ENCODE assay signal across 17 cellular contexts in the genomic region with DNA sequence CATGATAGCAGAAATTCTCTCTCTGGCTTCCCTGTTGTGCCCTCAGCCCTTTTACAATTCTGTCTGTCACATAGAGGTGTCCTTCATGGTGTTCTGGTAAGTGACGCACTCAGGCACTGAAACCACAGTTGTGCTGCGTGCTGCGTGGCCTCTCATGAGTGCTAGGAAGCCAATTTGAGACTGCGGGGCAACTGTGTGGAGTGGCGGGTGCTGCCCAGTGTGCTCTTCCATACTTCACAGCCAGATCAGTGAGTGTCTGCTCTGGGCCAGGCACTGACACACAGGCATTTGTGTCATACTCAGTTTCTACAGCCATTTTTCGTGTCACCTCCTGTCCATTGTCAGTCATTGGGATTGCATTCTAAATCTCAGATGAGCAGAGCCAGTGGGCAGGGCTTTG.
A peak's percentile ranks its signal among the peaks of the same experiment; 100 is the strongest.
DNase-seq lines count a peak whose midpoint lies in the region; FAIRE-seq and TF ChIP-seq lines count a peak whose summit lies in the region.
"Had no signal": no experiment of that assay in that cellular context is flagged by ENCODE, and none has a peak within 500 bp of the region (broad histone marks: within the 10 kb centered on the region; RNA-seq: fewer than 3 reads in every experiment).

No MANE protein-coding gene starts in this region.

- H3K9ac ChIP-seq in HUES6 (ENCODE audit: low read length) (peak overlapping the region; percentile 14), H1 (replicated peaks in 1 of 4; ENCODE audit: extremely low read depth in 1 of 4, low read depth in 3 of 4, low read length in 3 of 4) (peak overlapping the region in 2 of 4 experiments; percentile 29 to 35; a peak in 2 of 7 replicates)

- no peak for TF ChIP-seq EP300 in H1 (IDR thresholded peaks at IDR 0.05; ENCODE audit: borderline replicate concordance in 1 of 2, low read depth in 2 of 2, low read length in 2 of 2)

- H3K4ac ChIP-seq in H1 (replicated peaks; ENCODE audit: insufficient read length, low read depth, low read length) = peak overlapping the region; percentile 10

- FAIRE-seq in H1 (lab: Jason Lieb, UNC) = no peak
- FAIRE-seq: H54 had no signal

- 87% methylated on average over 5 of the region's 6 CpGs; no CpG with 5 or more reads in 1 of the 2 experiments for WGBS in H1 (ENCODE audit: extremely low coverage in 1 of 2, insufficient coverage in 1 of 2, insufficient read length in 1 of 2, insufficient replicate concordance in 2 of 2, low coverage in 1 of 2, low lambda C conversion rate in 2 of 2, missing lambda C conversion rate in 1 of 2), 2 experiments
- 94 to 98% (median 95%) methylated on average over 6 of the region's 6 CpGs for WGBS in spleen, 5 donors

- H3K27ac ChIP-seq in HUES6 (ENCODE audit: low read depth, low read length) (peak overlapping the region; percentile 37; the same call in 1 of the 2 replicates), H1 (ENCODE audit: low read depth, low read length) (peak overlapping the region; percentile 85), spleen (no peak overlapping the region), uterus (no peak overlapping the region)
- H3K27ac ChIP-seq: foreskin keratinocyte, right lobe of liver had no signal

- H2AFZ ChIP-seq in H1 (ENCODE audit: low read length) = no peak overlapping the region

- TF ChIP-seq POLR2A in H1 (IDR thresholded peaks at IDR 0.05; ENCODE audit: control extremely low read depth in 1 of 2, low read depth in 2 of 2, low read length in 2 of 2) = no peak
- no peak for TF ChIP-seq POLR2A in spleen (IDR thresholded peaks at IDR 0.05)
- TF ChIP-seq POLR2A in uterus (IDR thresholded peaks at IDR 0.05) = no peak

- peak overlapping the region in 1 of 2 experiments; percentile 50; a peak in 3 of 4 replicates for H3K4me2 ChIP-seq in H1 (ENCODE audit: insufficient read depth in 1 of 2, low read depth in 2 of 2, low read length in 2 of 2)

- no peak overlapping the region for H3K14ac ChIP-seq in H1 (ENCODE audit: insufficient read length)

- no peaks in the 10 kb centered on the region for H3K79me1 ChIP-seq in H1 (ENCODE audit: low read depth, low read length)

- peaks cover 0 to 2% of the 10 kb centered on the region in 2 experiments for H4K20me1 ChIP-seq in H1 (replicated peaks in 1 of 2; ENCODE audit: control insufficient read depth in 1 of 2, insufficient read depth in 2 of 2, low read length in 2 of 2)

- CTCF ChIA-PET in H1 (lab: Charles Lee; ENCODE audit: partially characterized antibody) = interaction anchor here (0.8 to 8.2 kb wide), 3 partner anchors 26 to 97 kb away, joined by 3 to 53 read pairs (median 14); no protein-coding TSS in a partner anchor

- H2BK5ac ChIP-seq in H1 (ENCODE audit: low read depth, low read length) = peak overlapping the region; percentile 99

- DNase-seq in H1 (ENCODE audit: low read depth in 1 of 2, low spot score in 2 of 2) (peak in 1 of 2 experiments; percentile 33), islet precursor cell (peak; percentile 47), spleen (peak; percentile 19), NOMO-1 (lab: John Stamatoyannopoulos, UW; ENCODE audit: unreplicated experiment in 2 of 2) (no peak), NCI-H226 (no peak), uterus (no peak)
- DNase-seq: activated CD4-positive, CD25-positive, alpha-beta regulatory T cell treated with anti-CD3 and anti-CD28 coated beads, Interleukin-2, amount 50 U/mL, for 72 hours; aorta; CD4-positive, CD25-positive, alpha-beta regulatory T cell; foreskin keratinocyte; hippocampal formation; mammary epithelial cell; NCI-H1694 treated with DMSO at 0.1 percent for 48 hours; NCI-H748 treated with DMSO at 0.1 percent for 48 hours had no signal

- H3K23me2 ChIP-seq in H1 (ENCODE audit: low read depth, low read length) = no peaks in the 10 kb centered on the region

- H3K18ac ChIP-seq in H1 (ENCODE audit: extremely low read depth, low read length) = peak overlapping the region; percentile 76

- H3K4me1 ChIP-seq in HUES6 (ENCODE audit: control insufficient read depth, insufficient read depth, low read length) = peaks cover 47% of the 10 kb centered on the region
- H3K4me1 ChIP-seq in H1 (replicated peaks in 1 of 4; ENCODE audit: control insufficient read depth in 3 of 4, insufficient read depth in 4 of 4, low read length in 3 of 4) = peaks cover 26 to 33% (median 28%) of the 10 kb centered on the region in 4 experiments
- H3K4me1 ChIP-seq in spleen = peaks cover 0 to 17% (median 0%) of the 10 kb centered on the region in 6 donors
- H3K4me1 ChIP-seq in uterus = no peaks in the 10 kb centered on the region
- H3K4me1 ChIP-seq: right lobe of liver had no signal

- H3K36me3 ChIP-seq in HUES6 (ENCODE audit: control insufficient read depth, insufficient read depth, low read length) (no peaks in the 10 kb centered on the region), H1 (ENCODE audit: control insufficient read depth in 2 of 4, insufficient read depth in 4 of 4, low read length in 3 of 4) (no peaks in the 10 kb centered on the region), spleen (peaks cover 0 to 6% (median 0%) of the 10 kb centered on the region in 6 donors), uterus (no peaks in the 10 kb centered on the region)
- H3K36me3 ChIP-seq: right lobe of liver had no signal

- no peak overlapping the region for H3K23ac ChIP-seq in H1 (ENCODE audit: insufficient read length)

- POLR2A ChIA-PET in H1 (lab: Charles Lee; ENCODE audit: partially characterized antibody) = interaction anchor here (3.1 to 4.3 kb wide), 2 partner anchors 14 to 97 kb away, joined by 14 to 17 read pairs; no protein-coding TSS in a partner anchor

- no peak overlapping the region for H4K5ac ChIP-seq in H1 (ENCODE audit: insufficient read length, low read depth, low read length)

- no peak overlapping the region for H3K56ac ChIP-seq in H1 (replicated peaks; ENCODE audit: insufficient read length, low read depth, low read length)

- H3K4me3 ChIP-seq in HUES6 (ENCODE audit: low read depth, low read length) = no peak overlapping the region
- H3K4me3 ChIP-seq in H1 (ENCODE audit: extremely low read depth in 1 of 4, insufficient read depth in 2 of 4, low read depth in 3 of 4, low read length in 4 of 4) = no peak overlapping the region
- no peak overlapping the region for H3K4me3 ChIP-seq in spleen
- no peak overlapping the region for H3K4me3 ChIP-seq in uterus
- H3K4me3 ChIP-seq: right lobe of liver had no signal

- peak overlapping the region; percentile 84 for H2AK5ac ChIP-seq in H1 (ENCODE audit: low read depth, low read length)

- peak overlapping the region; percentile 95 for H4K91ac ChIP-seq in H1 (replicated peaks; ENCODE audit: insufficient read length, low read length)

- TF ChIP-seq RAD21 in H1 (IDR thresholded peaks at IDR 0.05 in 1 of 2, conservative IDR thresholded peaks at IDR 0.05 in 1 of 2; ENCODE audit: low read depth in 2 of 2, low read length in 2 of 2) = no peak

- no peaks in the 10 kb centered on the region for H3K9me3 ChIP-seq in HUES6 (ENCODE audit: control insufficient read depth, insufficient read depth, low read depth, low read length)
- no peaks in the 10 kb centered on the region for H3K9me3 ChIP-seq in H1 (ENCODE audit: insufficient read depth in 2 of 2, low read depth in 1 of 2, low read length in 1 of 2)
- H3K9me3 ChIP-seq in spleen = no peaks in the 10 kb centered on the region
- no peaks in the 10 kb centered on the region for H3K9me3 ChIP-seq in uterus
- H3K9me3 ChIP-seq: right lobe of liver had no signal

- H3K27me3 ChIP-seq in HUES6 (ENCODE audit: control insufficient read depth, insufficient read depth, low read length) (no peaks in the 10 kb centered on the region), H1 (replicated peaks in 1 of 4; ENCODE audit: control insufficient read depth in 3 of 4, extremely low read depth in 1 of 4, insufficient read depth in 3 of 4, low read length in 3 of 4) (no peaks in the 10 kb centered on the region), spleen (replicated peaks in 1 of 7) (no peaks in the 10 kb centered on the region), uterus (no peaks in the 10 kb centered on the region)
- H3K27me3 ChIP-seq: foreskin keratinocyte, right lobe of liver had no signal

- peak overlapping the region; percentile 92 for H2BK12ac ChIP-seq in H1 (ENCODE audit: low read depth, low read length)

- H2BK20ac ChIP-seq in H1 (ENCODE audit: low read length) = peak overlapping the region; percentile 73

- peak overlapping the region; percentile 54; the same call in 1 of the 2 replicates for H2BK15ac ChIP-seq in H1 (ENCODE audit: low read length)

- H3K79me2 ChIP-seq in H1 (ENCODE audit: control insufficient read depth in 1 of 2, insufficient read depth in 2 of 2, low read length in 2 of 2) = no peaks in the 10 kb centered on the region

- H2BK120ac ChIP-seq in H1 (replicated peaks; ENCODE audit: low read depth, low read length) = no peak overlapping the region

- TF ChIP-seq CTCF in H1 (IDR thresholded peaks at IDR 0.05; ENCODE audit: control extremely low read depth in 1 of 3, insufficient read depth in 1 of 3, low read depth in 1 of 3, low read length in 3 of 3) (no peak), spleen (IDR thresholded peaks at IDR 0.05 in 8 of 11, conservative IDR thresholded peaks at IDR 0.05 in 3 of 11) (no peak), uterus (IDR thresholded peaks at IDR 0.05) (no peak)

- no peak overlapping the region for H4K8ac ChIP-seq in H1 (ENCODE audit: extremely low read depth, insufficient read depth, low read length)

- intact Hi-C loops in spleen (cut with DNase I; ENCODE audit: low total_unique reads) (no loop called here), uterus (cut with DNase I; ENCODE audit: low total_unique reads) (no loop called here)

TF ChIP-seq in H1, 55 proteins besides CTCF, POLR2A, EP300 and RAD21:
- no peak for TF ChIP-seq RBBP5 (IDR thresholded peaks at IDR 0.05; ENCODE audit: borderline replicate concordance, low read depth, low read length)
- no peak for TF ChIP-seq SP4 (IDR thresholded peaks at IDR 0.05; ENCODE audit: low read length)
- no peak for TF ChIP-seq GABPA (IDR thresholded peaks at IDR 0.05; ENCODE audit: borderline replicate concordance, insufficient read depth, low read length)
- TF ChIP-seq KDM1A (IDR thresholded peaks at IDR 0.05; ENCODE audit: borderline replicate concordance, low read length) = no peak

Comparison
In these comparisons a context has a peak if more than half of its experiments do, and no peak if none do; other contexts are left out.
1. H3K27ac ChIP-seq: peak in HUES6 (single experiment) and H1 (single experiment); none in spleen (0 of 8) and uterus (0 of 2).
2. DNase-seq: peak in islet precursor cell (single experiment) and spleen (single experiment); none in NOMO-1 (0 of 2), NCI-H226 (single experiment) and uterus (0 of 2).